22 cellular contexts compared by ENCODE assay signal in the genomic region with DNA sequence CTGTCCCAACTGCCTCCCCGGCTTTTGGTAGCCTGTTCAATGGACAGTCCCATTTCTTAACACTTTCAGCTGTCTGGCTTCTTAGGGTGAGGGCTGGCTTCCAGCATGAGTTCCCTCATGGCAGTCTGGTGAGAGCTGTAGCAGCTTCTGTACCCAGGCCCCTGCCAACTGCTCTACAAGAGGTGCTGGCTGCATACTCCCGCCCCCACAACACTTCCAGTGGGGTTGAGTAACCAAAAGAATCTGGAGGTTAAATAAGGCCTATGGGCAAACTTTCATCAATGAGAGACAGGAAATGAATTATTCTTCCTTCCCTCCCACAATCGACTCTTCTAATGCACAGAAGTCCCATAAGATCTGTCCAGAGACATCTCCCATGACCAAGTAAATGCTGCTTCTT.
A peak's percentile ranks its signal among the peaks of the same experiment; 100 is the strongest.
DNase-seq lines count a peak whose midpoint lies in the region; ATAC-seq and TF ChIP-seq lines count a peak whose summit lies in the region.
"Had no signal": no experiment of that assay in that cellular context is flagged by ENCODE, and none has a peak within 500 bp of the region (broad histone marks: within the 10 kb centered on the region; RNA-seq: fewer than 3 reads in every experiment).

No MANE protein-coding gene starts in this region.

- no peak overlapping the region for H2AFZ ChIP-seq in PC-9

- H3K4me2 ChIP-seq in PC-9 = no peak overlapping the region

- H3K9me2 ChIP-seq in PC-9 (ENCODE audit: insufficient read depth) = no peaks in the 10 kb centered on the region

- no peaks in the 10 kb centered on the region for H3K79me2 ChIP-seq in PC-9 (ENCODE audit: low read depth)

- H3K27ac ChIP-seq in PC-9 = no peak overlapping the region
- H3K27ac ChIP-seq: C4-2B, sigmoid colon had no signal

- H3F3A ChIP-seq in PC-9 (ENCODE audit: insufficient read depth, low read depth) = peaks cover 8% of the 10 kb centered on the region

- POLR2A ChIA-PET in PC-9 (lab: Charles Lee; ENCODE audit: unreplicated experiment) = no interaction called here

- DNase-seq in HT1080 (ENCODE audit: low read depth) = peak; percentile 2
- peak; percentile 4 for DNase-seq in dermis blood vessel endothelial cell
- peak; percentile 77 for DNase-seq in left ventricle myocardium superior
- no peak for DNase-seq in PC-9
- DNase-seq in NCI-H146 treated with DMSO at 0.1 percent for 48 hours (lab: John Stamatoyannopoulos, UW; ENCODE audit: unreplicated experiment) = no peak
- DNase-seq: activated CD4-positive, alpha-beta memory T cell treated with anti-CD3 and anti-CD28 coated beads for 36 hours; activated naive CD8-positive, alpha-beta T cell treated with anti-CD3 and anti-CD28 coated beads, Interleukin-2, amount 10 ng/mL, durations not matched to agents 7 days and 5 days; activated T-cell treated with anti-CD3 and anti-CD28 coated beads, Interleukin-2, amount 50 U/mL, for 72 hours; caudate nucleus; DMS79; endodermal cell; glutamatergic neuron; HFFc6; MV-4-11; NCI-H2081 treated with DMSO at 0.1 percent for 48 hours; NCI-H526 treated with DMSO at 0.1 percent for 48 hours; sigmoid colon; stimulated activated CD4-positive, alpha-beta T cell treated with anti-CD3 and anti-CD28 coated beads, Interleukin-4, amount 100 ng/mL, for 24 hours; stimulated activated CD8-positive, alpha-beta memory T cell treated with anti-CD3 and anti-CD28 coated beads, Interleukin-4, amount 100 ng/mL, for 48 hours had no signal

- H3K36me3 ChIP-seq in PC-9 (ENCODE audit: low read depth) = no peaks in the 10 kb centered on the region
- H3K36me3 ChIP-seq: sigmoid colon had no signal

- intact Hi-C loops in left ventricle myocardium superior (cut with micrococcal nuclease) = no loop called here
- intact Hi-C loops in PC-9 (cut with micrococcal nuclease; ENCODE audit: unreplicated experiment) = no loop called here

- no peaks in the 10 kb centered on the region for H4K20me1 ChIP-seq in PC-9 (ENCODE audit: insufficient read depth)

- H3K9me3 ChIP-seq in PC-9 (ENCODE audit: insufficient read depth, low read depth) = no peaks in the 10 kb centered on the region; the same call in 1 of the 2 replicates
- H3K9me3 ChIP-seq: sigmoid colon had no signal

- no TSS peak for BruUV-seq in PC-9 (replicated peaks; lab: Mats Ljungman, UMichigan)

- peak; percentile 100 for ATAC-seq in left ventricle myocardium superior
- no peak for ATAC-seq in HG03520 (IDR thresholded peaks at IDR 0.05; ENCODE audit: unreplicated experiment)
- no peak for ATAC-seq in GM18519 (IDR thresholded peaks at IDR 0.05; ENCODE audit: low FRiP score, unreplicated experiment)
- ATAC-seq: activated T-cell treated with anti-CD3 and anti-CD28 coated beads, Interleukin-2, amount 50 U/mL, for 72 hours had no signal

- peaks cover 11% of the 10 kb centered on the region for H3K4me1 ChIP-seq in PC-9 (replicated peaks; ENCODE audit: insufficient read depth)
- H3K4me1 ChIP-seq: sigmoid colon had no signal

- H3K27me3 ChIP-seq in PC-9 (ENCODE audit: insufficient read depth, low read depth) = no peaks in the 10 kb centered on the region
- H3K27me3 ChIP-seq: sigmoid colon had no signal

- no peak for TF ChIP-seq CTCF in PC-9 (conservative IDR thresholded peaks at IDR 0.05)

- CTCF ChIA-PET in PC-9 (lab: Charles Lee) = no interaction called here

- no peak overlapping the region for H3K4me3 ChIP-seq in PC-9
- H3K4me3 ChIP-seq: sigmoid colon had no signal

Comparison
In these comparisons a context has a peak if more than half of its experiments do, and no peak if none do; other contexts are left out.
1. DNase-seq: peak in HT1080 (single experiment), dermis blood vessel endothelial cell (single experiment) and left ventricle myocardium superior (single experiment); none in PC-9 (0 of 2) and NCI-H146 treated with DMSO at 0.1 percent for 48 hours (single experiment).